In the genomic region with DNA sequence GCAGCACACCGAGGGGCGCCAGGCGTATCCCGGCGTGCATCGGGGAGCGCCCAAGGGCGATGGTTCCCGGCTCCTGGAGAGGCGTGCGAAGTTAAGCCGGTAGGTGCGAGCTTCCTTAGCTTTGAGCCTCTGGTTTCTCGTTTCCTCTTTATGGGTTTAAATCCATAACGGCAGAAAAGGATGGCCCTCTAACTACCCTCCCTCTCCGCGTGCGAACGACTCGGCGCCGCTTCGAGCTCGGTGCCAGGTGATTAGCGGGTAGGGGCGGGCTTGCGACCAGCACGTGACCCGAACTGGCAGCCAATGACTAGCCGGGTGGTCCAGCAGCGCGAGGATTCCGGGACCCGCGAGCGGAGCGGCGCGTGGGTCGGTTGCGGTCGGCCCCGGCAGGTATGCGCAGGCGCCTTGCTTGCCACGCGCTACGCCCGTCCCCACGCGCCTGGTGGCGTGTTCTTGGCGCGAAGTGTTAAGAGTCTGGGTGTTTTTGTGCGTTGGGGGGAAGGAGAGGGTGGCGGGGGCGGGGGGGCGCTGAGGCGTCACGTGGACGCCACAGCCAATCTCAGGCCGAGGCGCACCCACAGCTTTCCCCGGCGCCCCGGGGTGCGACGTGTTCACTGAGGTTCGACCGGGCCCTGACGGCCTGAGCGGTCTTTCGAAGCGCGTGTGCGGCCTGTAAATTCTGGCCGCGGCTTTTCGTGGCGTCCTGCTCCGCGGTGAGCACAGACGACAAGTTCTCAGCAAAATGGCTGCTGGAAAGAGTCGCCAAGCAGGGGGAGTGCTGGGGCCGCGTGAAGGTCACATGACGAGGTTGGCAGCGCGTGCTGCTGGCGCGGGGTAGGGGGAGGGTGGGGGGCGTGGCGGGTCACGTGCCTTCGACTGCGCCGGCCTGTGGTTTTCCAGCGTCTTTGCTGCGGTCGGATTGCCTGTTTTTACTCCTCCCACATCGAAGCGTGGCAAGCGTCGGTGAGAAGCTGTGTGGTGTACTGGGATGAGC, we compare ENCODE assay signal across 8 cellular contexts. TPM values are rescaled to one million over a fixed set of nuclear protein-coding genes. Genes with fewer than 3 reads are reported as not detected.
DNase-seq lines count a peak whose midpoint lies in the region; ATAC-seq, FAIRE-seq and TF ChIP-seq lines count a peak whose summit lies in the region.

No MANE protein-coding gene starts in this region.

- TF ChIP-seq POLR2A in H54 (IDR thresholded peaks at IDR 0.05; ENCODE audit: low read depth, low read length) = peak; percentile 57

- peak; percentile 68 for FAIRE-seq in H54 (lab: Jason Lieb, UNC)
- FAIRE-seq in small intestine (lab: Jason Lieb, UNC) = no peak

- DNase-seq in AG09319 (ENCODE audit: extremely low read depth, low read depth) = peak; percentile 38
- DNase-seq in H54 (ENCODE audit: insufficient read length, low spot score) = peak; percentile 86
- DNase-seq in NCI-H2227 (lab: John Stamatoyannopoulos, UW; ENCODE audit: unreplicated experiment) = peak; percentile 93
- DNase-seq in activated CD4-positive, CD25-positive, alpha-beta regulatory T cell treated with anti-CD3 and anti-CD28 coated beads, Interleukin-2, amount 50 U/mL, for 72 hours = peak; percentile 61
- peak; percentile 24 to 97 (median 83) for DNase-seq in caudate nucleus (lab: John Stamatoyannopoulos, UW)
- peak; percentile 89 for DNase-seq in iris pigment epithelial cell (ENCODE audit: low read depth)
- DNase-seq in small intestine = peak; percentile 72

- H3K9me3 ChIP-seq in small intestine (ENCODE audit: control insufficient read depth, low read depth) = no peaks in the 10 kb centered on the region

- no peak for ATAC-seq in GM21447 (IDR thresholded peaks at IDR 0.05; ENCODE audit: unreplicated experiment)

- H3K27me3 ChIP-seq in small intestine (ENCODE audit: control insufficient read depth in 2 of 2, insufficient read depth in 2 of 2, low read length in 2 of 2) = no peaks in the 10 kb centered on the region

- H3K4me1 ChIP-seq in small intestine (ENCODE audit: control insufficient read depth in 2 of 2, insufficient read depth in 1 of 2, low read depth in 1 of 2, low read length in 1 of 2) = no peaks in the 10 kb centered on the region

- 3 to 10% (median 10%) methylated on average over 80 to 104 of the region's 104 CpGs for WGBS in small intestine, 3 donors

- H3K4me3 ChIP-seq in small intestine (ENCODE audit: low read depth in 1 of 2, low read length in 2 of 2) = peak overlapping the region; percentile 35 to 49

- TF ChIP-seq CTCF in AG09319 (IDR thresholded peaks at IDR 0.05; ENCODE audit: low read depth, low read length) = no peak

- no peaks in the 10 kb centered on the region for H3K36me3 ChIP-seq in small intestine (ENCODE audit: control insufficient read depth in 2 of 2, insufficient read depth in 2 of 2, low read length in 2 of 2)

- H3K27ac ChIP-seq in caudate nucleus (ENCODE audit: low read depth, low read length) (peak overlapping the region; percentile 91), small intestine (ENCODE audit: low read depth in 1 of 2, low read length in 1 of 2) (peak overlapping the region in 1 of 2 donors; percentile 85)

RNA-seq across cellular contexts. Expression of a gene that starts 38.7 kb away (rescaled TPM):
- 1 to 10 TPM; 1.4 to 3.8 (median 3.6) TPM for polyA plus RNA-seq in small intestine

Comparison
In these comparisons a context has a peak if more than half of its experiments do, and no peak if none do; other contexts are left out.
1. DNase-seq: peak in every context shown above with its lines; median percentile 93 in NCI-H2227; 89 in iris pigment epithelial cell; 86 in H54; 83 in caudate nucleus; 72 in small intestine; 61 in activated CD4-positive, CD25-positive, alpha-beta regulatory T cell treated with anti-CD3 and anti-CD28 coated beads, Interleukin-2, amount 50 U/mL, for 72 hours; 38 in AG09319.